Comparison of ENCODE assay signal across 10 cellular contexts in the genomic region with DNA sequence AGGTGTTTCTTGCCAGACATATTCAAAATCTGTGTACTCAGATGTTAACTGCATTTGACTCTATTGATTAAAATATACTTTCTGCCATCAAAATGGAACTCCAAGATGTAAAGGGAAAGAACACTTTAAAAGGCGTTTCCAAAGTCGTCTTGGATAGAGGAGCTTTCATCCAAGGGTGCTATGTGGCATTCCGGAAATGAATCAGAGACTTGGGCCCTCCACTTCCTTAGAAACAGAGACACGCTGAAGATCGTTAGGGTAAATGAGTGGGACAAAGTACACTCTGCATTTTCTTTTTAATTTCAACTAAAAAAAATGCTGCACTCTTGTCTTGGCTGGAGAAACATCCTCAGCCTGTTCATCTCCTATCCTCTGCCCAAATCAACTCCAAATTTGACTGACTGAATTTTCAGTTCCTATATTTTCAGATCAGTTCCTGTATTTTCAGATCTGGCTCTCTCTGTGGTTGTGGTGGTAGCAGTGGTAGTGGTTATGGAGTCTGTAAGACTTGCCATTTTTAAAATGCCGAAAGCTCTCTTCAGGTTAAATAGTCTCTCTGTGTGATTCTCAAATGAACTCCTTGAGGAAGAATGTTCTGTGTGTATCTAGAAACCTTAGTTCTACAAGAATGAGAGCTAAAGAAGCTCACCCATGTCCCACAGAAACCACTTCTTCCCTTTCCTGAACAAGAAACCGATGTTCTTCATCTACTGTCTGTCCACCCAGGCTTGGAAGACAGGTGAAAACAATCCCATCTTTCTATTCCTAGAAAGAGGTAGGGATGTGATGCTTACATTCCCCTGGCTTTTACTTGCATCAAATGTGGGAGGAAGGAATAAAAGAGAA.
A peak's percentile ranks its signal among the peaks of the same experiment; 100 is the strongest.
DNase-seq lines count a peak whose midpoint lies in the region; ATAC-seq, FAIRE-seq and TF ChIP-seq lines count a peak whose summit lies in the region.
"Had no signal": no experiment of that assay in that cellular context is flagged by ENCODE, and none has a peak within 500 bp of the region (broad histone marks: within the 10 kb centered on the region; RNA-seq: fewer than 3 reads in every experiment).

No MANE protein-coding gene starts in this region.

- peak; percentile 16 for DNase-seq in GM19239 (ENCODE audit: insufficient read length, low spot score)
- peak; percentile 82 for DNase-seq in NOMO-1 treated with DMSO at 0.1 percent for 48 hours (lab: John Stamatoyannopoulos, UW; ENCODE audit: unreplicated experiment)
- peak; percentile 36 for DNase-seq in stimulated activated naive B cell treated with anti-CD40 and anti-IgM and Interleukin-4, amounts not matched to agents 10 μg/mL and 1 μg/mL and 100 μg/mL, for 72 hours
- DNase-seq in stimulated activated naive CD8-positive, alpha-beta T cell treated with anti-CD3 and anti-CD28 coated beads, Interleukin-15, amount 100 ng/mL, for 72 hours, result no peak
- no peak for DNase-seq in CD8-positive, alpha-beta T cell
- DNase-seq in HuH-7 (ENCODE audit: low spot score), result no peak
- DNase-seq: stimulated activated CD4-positive, alpha-beta T cell treated with anti-CD3 and anti-CD28 coated beads, Interleukin-2, amount 100 ng/mL, for 24 hours had no signal

- H3K4me3 Mint-ChIP-seq in stimulated activated naive B cell treated with anti-CD40 and anti-IgM and Interleukin-4, amounts not matched to agents 10 μg/mL and 1 μg/mL and 100 μg/mL, for 72 hours, result peak overlapping the region in 1 of 2 donors; percentile 1
- no peak overlapping the region for H3K4me3 Mint-ChIP-seq in stimulated activated naive CD8-positive, alpha-beta T cell treated with anti-CD3 and anti-CD28 coated beads, Interleukin-15, amount 100 ng/mL, for 72 hours
- no peak overlapping the region for H3K4me3 Mint-ChIP-seq in CD8-positive, alpha-beta T cell

- peaks cover 17 to 21% of the 10 kb centered on the region in 2 donors for H3K4me1 Mint-ChIP-seq in stimulated activated naive B cell treated with anti-CD40 and anti-IgM and Interleukin-4, amounts not matched to agents 10 μg/mL and 1 μg/mL and 100 μg/mL, for 72 hours
- peaks cover 8% of the 10 kb centered on the region for H3K4me1 Mint-ChIP-seq in stimulated activated naive CD8-positive, alpha-beta T cell treated with anti-CD3 and anti-CD28 coated beads, Interleukin-15, amount 100 ng/mL, for 72 hours
- peaks cover 12% of the 10 kb centered on the region for H3K4me1 Mint-ChIP-seq in CD8-positive, alpha-beta T cell (ENCODE audit: low read depth)

- no peaks in the 10 kb centered on the region for H3K36me3 ChIP-seq in CD8-positive, alpha-beta T cell (ENCODE audit: insufficient read depth, low read length)

- POLR2A ChIA-PET in CD8-positive, alpha-beta T cell (lab: Charles Lee), result interaction anchor here (1.0 kb wide), 1 partner anchor 24 kb away, joined by 3 read pairs; no protein-coding TSS in a partner anchor

- H3K9me3 Mint-ChIP-seq in stimulated activated naive B cell treated with anti-CD40 and anti-IgM and Interleukin-4, amounts not matched to agents 10 μg/mL and 1 μg/mL and 100 μg/mL, for 72 hours, result no peaks in the 10 kb centered on the region
- no peaks in the 10 kb centered on the region for H3K9me3 Mint-ChIP-seq in stimulated activated naive CD8-positive, alpha-beta T cell treated with anti-CD3 and anti-CD28 coated beads, Interleukin-15, amount 100 ng/mL, for 72 hours
- no peaks in the 10 kb centered on the region for H3K9me3 Mint-ChIP-seq in CD8-positive, alpha-beta T cell

- no peak for TF ChIP-seq CTCF in CD8-positive, alpha-beta T cell (IDR thresholded peaks at IDR 0.05)

- CTCF ChIA-PET in CD8-positive, alpha-beta T cell (lab: Charles Lee), result no interaction called here

- no peak overlapping the region for H3K4me3 ChIP-seq in CD8-positive, alpha-beta T cell (ENCODE audit: low read depth, low read length)

- peak; percentile 79 for ATAC-seq in HG02973 (IDR thresholded peaks at IDR 0.05; ENCODE audit: unreplicated experiment)
- ATAC-seq in stimulated activated naive B cell treated with anti-CD40 and anti-IgM and Interleukin-4, amounts not matched to agents 10 μg/mL and 1 μg/mL and 100 μg/mL, for 72 hours (replicated peaks), result peak; percentile 95 to 99
- ATAC-seq in stimulated activated naive CD8-positive, alpha-beta T cell treated with anti-CD3 and anti-CD28 coated beads, Interleukin-15, amount 100 ng/mL, for 72 hours, result no peak
- no peak for ATAC-seq in CD8-positive, alpha-beta T cell
- ATAC-seq: SK-N-SH treated with all-trans-retinoic acid at 6 μM for 48 hours had no signal

- no peaks in the 10 kb centered on the region for H3K9me3 ChIP-seq in CD8-positive, alpha-beta T cell (ENCODE audit: low read length)

- H3K27me3 ChIP-seq in CD8-positive, alpha-beta T cell (ENCODE audit: insufficient read depth, low read length), result no peaks in the 10 kb centered on the region

- H3K27ac ChIP-seq in CD8-positive, alpha-beta T cell (ENCODE audit: low read depth, low read length), result no peak overlapping the region

- no peak overlapping the region for H3K27ac Mint-ChIP-seq in stimulated activated naive B cell treated with anti-CD40 and anti-IgM and Interleukin-4, amounts not matched to agents 10 μg/mL and 1 μg/mL and 100 μg/mL, for 72 hours
- H3K27ac Mint-ChIP-seq in stimulated activated naive CD8-positive, alpha-beta T cell treated with anti-CD3 and anti-CD28 coated beads, Interleukin-15, amount 100 ng/mL, for 72 hours, result no peak overlapping the region
- H3K27ac Mint-ChIP-seq in CD8-positive, alpha-beta T cell, result no peak overlapping the region

- intact Hi-C loops in CD8-positive, alpha-beta T cell (cut with DNase I, micrococcal nuclease), result no loop called here

- peaks cover 1 to 7% of the 10 kb centered on the region in 2 donors for H3K27me3 Mint-ChIP-seq in stimulated activated naive B cell treated with anti-CD40 and anti-IgM and Interleukin-4, amounts not matched to agents 10 μg/mL and 1 μg/mL and 100 μg/mL, for 72 hours
- H3K27me3 Mint-ChIP-seq in stimulated activated naive CD8-positive, alpha-beta T cell treated with anti-CD3 and anti-CD28 coated beads, Interleukin-15, amount 100 ng/mL, for 72 hours, result no peaks in the 10 kb centered on the region
- no peaks in the 10 kb centered on the region for H3K27me3 Mint-ChIP-seq in CD8-positive, alpha-beta T cell (ENCODE audit: low read depth)

- no peaks in the 10 kb centered on the region for H3K36me3 Mint-ChIP-seq in stimulated activated naive B cell treated with anti-CD40 and anti-IgM and Interleukin-4, amounts not matched to agents 10 μg/mL and 1 μg/mL and 100 μg/mL, for 72 hours
- no peaks in the 10 kb centered on the region for H3K36me3 Mint-ChIP-seq in CD8-positive, alpha-beta T cell

- no peaks in the 10 kb centered on the region for H3K4me1 ChIP-seq in CD8-positive, alpha-beta T cell (ENCODE audit: insufficient read depth, low read length)

- FAIRE-seq in GM19239 (lab: Jason Lieb, UNC), result peak; percentile 83
- FAIRE-seq: keratinocyte had no signal

Comparison
In these comparisons a context has a peak if more than half of its experiments do, and no peak if none do; other contexts are left out.
1. DNase-seq: peak in GM19239 (single experiment), NOMO-1 treated with DMSO at 0.1 percent for 48 hours (single experiment) and stimulated activated naive B cell treated with anti-CD40 and anti-IgM and Interleukin-4, amounts not matched to agents 10 μg/mL and 1 μg/mL and 100 μg/mL, for 72 hours (single experiment); none in stimulated activated naive CD8-positive, alpha-beta T cell treated with anti-CD3 and anti-CD28 coated beads, Interleukin-15, amount 100 ng/mL, for 72 hours (0 of 2), CD8-positive, alpha-beta T cell (0 of 7) and HuH-7 (single experiment).
2. ATAC-seq: peak in HG02973 (single experiment) and stimulated activated naive B cell treated with anti-CD40 and anti-IgM and Interleukin-4, amounts not matched to agents 10 μg/mL and 1 μg/mL and 100 μg/mL, for 72 hours (2 of 2); none in stimulated activated naive CD8-positive, alpha-beta T cell treated with anti-CD3 and anti-CD28 coated beads, Interleukin-15, amount 100 ng/mL, for 72 hours (single experiment) and CD8-positive, alpha-beta T cell (single experiment).